Comparison of ENCODE assay signal across 8 cellular contexts in genomic region chr2:950627-950992, GRCh38. TPM values are rescaled to one million over a fixed set of nuclear protein-coding genes. Genes with fewer than 3 reads are reported as not detected.
DNase-seq lines count a peak whose midpoint lies in the region; ATAC-seq and TF ChIP-seq lines count a peak whose summit lies in the region.

Gene SNTG2, plus strand, starts transcription at chr2:950849. Its CDS starts 148 bp downstream, at chr2:950997.

- no peaks in the 10 kb centered on the region for H3K9me3 ChIP-seq in GM23248 (ENCODE audit: low read depth)

- no peak for TF ChIP-seq CTCF in brain (conservative IDR thresholded peaks at IDR 0.05)

- H3K4me1 ChIP-seq in GM23248 (ENCODE audit: insufficient read depth): no peaks in the 10 kb centered on the region

- peaks cover 52% of the 10 kb centered on the region for H3K4me1 Mint-ChIP-seq in brain

- 2 to 4% methylated on average over 10 to 27 of the region's 51 CpGs for WGBS in GM23248 (ENCODE audit: low coverage in 1 of 2, low lambda C conversion rate in 2 of 2, missing lambda C conversion rate in 2 of 2), 2 experiments

- peaks cover 40% of the 10 kb centered on the region for H3K27me3 ChIP-seq in GM23248 (replicated peaks; ENCODE audit: insufficient read depth)

- H3K4me2 ChIP-seq in GM23248 (ENCODE audit: unreplicated experiment): peak within 1 kb of the TSS; percentile 61

- peak within 1 kb of the TSS in 4 of 5 experiments; percentile 6 to 77 (median 56) for H3K27ac Mint-ChIP-seq in brain

- no peak within 1 kb of the TSS for H3K27ac ChIP-seq in GM23248

- peaks cover 0 to 3% (median 0%) of the 10 kb centered on the region in 5 experiments for H3K9me3 Mint-ChIP-seq in brain

- no peaks in the 10 kb centered on the region for H3K36me3 Mint-ChIP-seq in brain

- no peaks in the 10 kb centered on the region for H3K36me3 ChIP-seq in GM23248 (ENCODE audit: low read depth)

- H3K27me3 Mint-ChIP-seq in brain: peaks cover 45% of the 10 kb centered on the region

- H3K4me3 ChIP-seq in GM23248: peak within 1 kb of the TSS; percentile 55; the same call in 1 of the 2 replicates

- no peaks in the 10 kb centered on the region for H4K20me1 ChIP-seq in GM23248 (ENCODE audit: insufficient read depth)

- no peaks in the 10 kb centered on the region for H3K79me2 ChIP-seq in GM23248 (ENCODE audit: insufficient read depth)

- peak within 1 kb of the TSS; percentile 54; the same call in 1 of the 2 replicates for H2AFZ ChIP-seq in GM23248

- peak within 1 kb of the TSS; percentile 80 to 91 (median 88) for H3K4me3 Mint-ChIP-seq in brain

- H3K9me2 ChIP-seq in GM23248 (ENCODE audit: insufficient read depth): no peaks in the 10 kb centered on the region

- DNase-seq in GM23248: peak; percentile 43
- DNase-seq in T-helper 1 cell: peak in 3 of 5 donors; percentile 22 to 35 (median 29)
- DNase-seq in left kidney (ENCODE audit: low read depth, low spot score): peak; percentile 77
- DNase-seq in stimulated activated CD8-positive, alpha-beta memory T cell treated with anti-CD3 and anti-CD28 coated beads, Interleukin-4, amount 100 ng/mL, for 24 hours (ENCODE audit: low read depth): peak; percentile 53
- DNase-seq in NCI-H1694 (lab: John Stamatoyannopoulos, UW): no peak
- DNase-seq in SW480 (ENCODE audit: low spot score): no peak

- H3F3A ChIP-seq in GM23248 (ENCODE audit: insufficient read depth): no peaks in the 10 kb centered on the region

- no peak for ATAC-seq in GM21786 (IDR thresholded peaks at IDR 0.05; ENCODE audit: unreplicated experiment)

- H3K9ac ChIP-seq in GM23248: no peak within 1 kb of the TSS

- in situ Hi-C loops in GM23248 (cut with MboI): no loop called here

RNA-seq across cellular contexts. Expression of gene SNTG2, which starts in this region (rescaled TPM):
- not detected in 2 replicates for total RNA-seq in GM23248 (2014; rRNA removed; shearing (Covaris generic))
- polyA plus RNA-seq in GM23248 (2016; fragmentation: Nextera tagmentation; extraction: Ambion mirVana): not detected in 2 replicates
- polyA plus RNA-seq in brain (ENCODE audit: insufficient read depth, low read depth, low replicate concordance): 1.9 TPM

Comparison
In these comparisons a context has a peak if more than half of its experiments do, and no peak if none do; other contexts are left out.
1. Peak in DNase-seq, H3K4me3 ChIP-seq and H3K4me2 ChIP-seq in GM23248; RNA of the gene not detected or under 1 TPM.
2. DNase-seq: peak in T-helper 1 cell (3 of 5), left kidney (single experiment) and stimulated activated CD8-positive, alpha-beta memory T cell treated with anti-CD3 and anti-CD28 coated beads, Interleukin-4, amount 100 ng/mL, for 24 hours (single experiment); none in NCI-H1694 (single experiment) and SW480 (single experiment).